8 cellular contexts compared by ENCODE assay signal in genomic region chr6:17394192-17394611, GRCh38. TPM values are rescaled to one million over a fixed set of nuclear protein-coding genes. Genes with fewer than 3 reads are reported as not detected.
DNase-seq lines count a peak whose midpoint lies in the region; ATAC-seq and TF ChIP-seq lines count a peak whose summit lies in the region.

No MANE protein-coding gene starts in this region.

- intact Hi-C loops in CD8-positive, alpha-beta T cell (cut with DNase I, micrococcal nuclease) = no loop called here

- no peak for ATAC-seq in CD8-positive, alpha-beta T cell
- ATAC-seq in HG03135 (IDR thresholded peaks at IDR 0.05; ENCODE audit: unreplicated experiment) = no peak

- H3K9me3 ChIP-seq in CD8-positive, alpha-beta T cell (ENCODE audit: low read length) = no peaks in the 10 kb centered on the region
- peaks cover 16% of the 10 kb centered on the region; the same call in 1 of the 2 replicates for H3K9me3 ChIP-seq in HUES64 (ENCODE audit: insufficient read depth, low read depth, low read length)

- no peaks in the 10 kb centered on the region for H3K36me3 Mint-ChIP-seq in CD8-positive, alpha-beta T cell
- no peaks in the 10 kb centered on the region for H3K36me3 Mint-ChIP-seq in activated CD4-positive, alpha-beta memory T cell treated with anti-CD3 and anti-CD28 coated beads, Interleukin-2, amount 10 ng/mL, durations not matched to agents 7 days and 5 days (ENCODE audit: low read depth)
- H3K36me3 Mint-ChIP-seq in neural crest cell (ENCODE audit: low read depth) = peaks cover 7% of the 10 kb centered on the region

- no peak overlapping the region for H3K4me3 ChIP-seq in CD8-positive, alpha-beta T cell (ENCODE audit: low read depth, low read length)
- peak overlapping the region; percentile 80 for H3K4me3 ChIP-seq in HUES64 (ENCODE audit: low read length)

- CTCF ChIA-PET in CD8-positive, alpha-beta T cell (lab: Charles Lee) = no interaction called here
- CTCF ChIA-PET in activated CD4-positive, alpha-beta memory T cell treated with anti-CD3 and anti-CD28 coated beads, Interleukin-2, amount 10 ng/mL, durations not matched to agents 7 days and 5 days (lab: Charles Lee) = interaction anchor here (1.5 kb wide), 1 partner anchor 9 kb away, joined by 4 read pairs; no protein-coding TSS in a partner anchor

- H3K4me3 Mint-ChIP-seq in CD8-positive, alpha-beta T cell = peak overlapping the region; percentile 53
- H3K4me3 Mint-ChIP-seq in activated CD4-positive, alpha-beta memory T cell treated with anti-CD3 and anti-CD28 coated beads, Interleukin-2, amount 10 ng/mL, durations not matched to agents 7 days and 5 days = peak overlapping the region; percentile 30
- peak overlapping the region; percentile 97 for H3K4me3 Mint-ChIP-seq in neural crest cell

- H3K9me3 Mint-ChIP-seq in CD8-positive, alpha-beta T cell = no peaks in the 10 kb centered on the region
- H3K9me3 Mint-ChIP-seq in activated CD4-positive, alpha-beta memory T cell treated with anti-CD3 and anti-CD28 coated beads, Interleukin-2, amount 10 ng/mL, durations not matched to agents 7 days and 5 days = no peaks in the 10 kb centered on the region
- no peaks in the 10 kb centered on the region for H3K9me3 Mint-ChIP-seq in neural crest cell

- H3K36me3 ChIP-seq in CD8-positive, alpha-beta T cell (ENCODE audit: insufficient read depth, low read length) = no peaks in the 10 kb centered on the region
- H3K36me3 ChIP-seq in HUES64 (ENCODE audit: insufficient read depth, low read length) = peaks cover 7% of the 10 kb centered on the region; the same call in 1 of the 2 replicates

- WGBS in HUES64 = 2% methylated on average over 12 of the region's 12 CpGs

- no peaks in the 10 kb centered on the region for H3K4me1 ChIP-seq in CD8-positive, alpha-beta T cell (ENCODE audit: insufficient read depth, low read length)
- peaks cover 15% of the 10 kb centered on the region for H3K4me1 ChIP-seq in HUES64 (ENCODE audit: insufficient read depth, low read length)

- peaks cover 70% of the 10 kb centered on the region for H3K27me3 Mint-ChIP-seq in CD8-positive, alpha-beta T cell (ENCODE audit: low read depth)
- H3K27me3 Mint-ChIP-seq in activated CD4-positive, alpha-beta memory T cell treated with anti-CD3 and anti-CD28 coated beads, Interleukin-2, amount 10 ng/mL, durations not matched to agents 7 days and 5 days = peaks cover 37% of the 10 kb centered on the region
- H3K27me3 Mint-ChIP-seq in neural crest cell (ENCODE audit: low read depth) = no peaks in the 10 kb centered on the region

- no peak overlapping the region for H3K27ac Mint-ChIP-seq in CD8-positive, alpha-beta T cell
- no peak overlapping the region for H3K27ac Mint-ChIP-seq in activated CD4-positive, alpha-beta memory T cell treated with anti-CD3 and anti-CD28 coated beads, Interleukin-2, amount 10 ng/mL, durations not matched to agents 7 days and 5 days
- H3K27ac Mint-ChIP-seq in neural crest cell (ENCODE audit: unreplicated experiment) = peak overlapping the region; percentile 99

- no peak for DNase-seq in CD8-positive, alpha-beta T cell
- no peak for DNase-seq in activated CD4-positive, alpha-beta memory T cell treated with anti-CD3 and anti-CD28 coated beads, Interleukin-2, amount 10 ng/mL, durations not matched to agents 7 days and 5 days
- DNase-seq in foreskin melanocyte (peak; percentile 24), neural crest cell (ENCODE audit: low read depth, low spot score) (peak; percentile 29), activated gamma-delta T cell treated with Interleukin-2 at 50 U/mL for 16 hours (no peak), activated gamma-delta T cell (lab: John Stamatoyannopoulos, UW) (no peak)

- H3K27me3 ChIP-seq in CD8-positive, alpha-beta T cell (ENCODE audit: insufficient read depth, low read length) = peaks cover 23% of the 10 kb centered on the region
- peaks cover 5% of the 10 kb centered on the region; the same call in 1 of the 2 replicates for H3K27me3 ChIP-seq in HUES64 (ENCODE audit: insufficient read depth, low read length)

- peak overlapping the region; percentile 87 for H3K9ac ChIP-seq in HUES64 (ENCODE audit: low read depth, low read length)

- H3K4me1 Mint-ChIP-seq in CD8-positive, alpha-beta T cell (ENCODE audit: low read depth) = peaks cover 8% of the 10 kb centered on the region
- peaks cover 3% of the 10 kb centered on the region for H3K4me1 Mint-ChIP-seq in activated CD4-positive, alpha-beta memory T cell treated with anti-CD3 and anti-CD28 coated beads, Interleukin-2, amount 10 ng/mL, durations not matched to agents 7 days and 5 days
- H3K4me1 Mint-ChIP-seq in neural crest cell = peaks cover 23% of the 10 kb centered on the region

- POLR2A ChIA-PET in CD8-positive, alpha-beta T cell (lab: Charles Lee) = no interaction called here
- POLR2A ChIA-PET in activated CD4-positive, alpha-beta memory T cell treated with anti-CD3 and anti-CD28 coated beads, Interleukin-2, amount 10 ng/mL, durations not matched to agents 7 days and 5 days (lab: Charles Lee) = no interaction called here

- H3K27ac ChIP-seq in CD8-positive, alpha-beta T cell (ENCODE audit: low read depth, low read length) = no peak overlapping the region
- peak overlapping the region; percentile 84 for H3K27ac ChIP-seq in HUES64 (ENCODE audit: low read depth, low read length)

- TF ChIP-seq CTCF in CD8-positive, alpha-beta T cell (IDR thresholded peaks at IDR 0.05) = no peak
- TF ChIP-seq CTCF in neural crest cell (conservative IDR thresholded peaks at IDR 0.05) = no peak

RNA-seq across cellular contexts. Expression of gene CAP2, which starts 0.8 kb away (rescaled TPM):
- not detected for total RNA-seq in CD8-positive, alpha-beta T cell
- polyA plus RNA-seq in HUES64 (2013, experiment 1 of 2) = 17.3 TPM
- polyA plus RNA-seq in HUES64 (2013, experiment 2 of 2) = 22.9 TPM
- total RNA-seq in activated CD4-positive, alpha-beta memory T cell treated with anti-CD3 and anti-CD28 coated beads, Interleukin-2, amount 10 ng/mL, durations not matched to agents 7 days and 5 days = not detected
- total RNA-seq in neural crest cell = 21.8 and 24.3 TPM in 2 replicates

Comparison
In these comparisons a context has a peak if more than half of its experiments do, and no peak if none do; other contexts are left out.
1. DNase-seq: peak in foreskin melanocyte (single experiment) and neural crest cell (single experiment); none in CD8-positive, alpha-beta T cell (0 of 7), activated CD4-positive, alpha-beta memory T cell treated with anti-CD3 and anti-CD28 coated beads, Interleukin-2, amount 10 ng/mL, durations not matched to agents 7 days and 5 days (single experiment), activated gamma-delta T cell treated with Interleukin-2 at 50 U/mL for 16 hours (single experiment) and activated gamma-delta T cell (single experiment).
2. H3K4me3 Mint-ChIP-seq: peak in every context shown above with its lines; median percentile 97 in neural crest cell; 53 in CD8-positive, alpha-beta T cell; 30 in activated CD4-positive, alpha-beta memory T cell treated with anti-CD3 and anti-CD28 coated beads, Interleukin-2, amount 10 ng/mL, durations not matched to agents 7 days and 5 days.
3. RNA of gene CAP2, which starts 0.8 kb away (total RNA-seq): 21.8 to 24.3 TPM in neural crest cell; not detected in CD8-positive, alpha-beta T cell and not detected in activated CD4-positive, alpha-beta memory T cell treated with anti-CD3 and anti-CD28 coated beads, Interleukin-2, amount 10 ng/mL, durations not matched to agents 7 days and 5 days; every median in the first group is over 10 times any median in the second.